ENCODE assay signal across 22 cellular contexts in the genomic region with DNA sequence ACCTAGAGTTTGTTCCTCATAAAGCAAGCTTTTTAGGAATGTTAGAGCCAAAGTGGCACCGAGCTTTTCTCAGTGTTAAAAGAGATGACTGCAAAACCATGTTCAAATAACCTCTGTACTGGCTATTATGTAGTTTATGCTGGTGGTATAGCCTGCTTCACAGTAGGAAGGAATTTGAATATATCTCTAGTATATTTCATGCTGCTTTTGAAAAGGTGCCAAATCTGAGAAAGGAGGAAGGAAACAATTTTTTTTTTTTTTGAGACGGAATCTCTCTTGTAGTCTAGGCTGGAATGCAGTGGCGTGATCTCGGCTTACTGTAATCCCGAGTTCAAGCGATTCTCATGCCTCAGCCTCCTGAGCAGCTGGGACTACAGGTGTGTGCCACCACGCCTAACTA. TPM values are rescaled to one million over a fixed set of nuclear protein-coding genes. Genes with fewer than 3 reads are reported as not detected.
A peak's percentile ranks its signal among the peaks of the same experiment; 100 is the strongest.
DNase-seq lines count a peak whose midpoint lies in the region; ATAC-seq and TF ChIP-seq lines count a peak whose summit lies in the region.
"Had no signal": no experiment of that assay in that cellular context is flagged by ENCODE, and none has a peak within 500 bp of the region (broad histone marks: within the 10 kb centered on the region; RNA-seq: fewer than 3 reads in every experiment).

No MANE protein-coding gene starts in this region.

- H3K9me3 Mint-ChIP-seq in activated CD8-positive, alpha-beta T cell treated with anti-CD3 and anti-CD28 coated beads for 36 hours: no peaks in the 10 kb centered on the region
- H3K9me3 Mint-ChIP-seq in activated CD8-positive, alpha-beta T cell treated with anti-CD3 and anti-CD28 coated beads, Interleukin-2, amount 10 ng/mL, durations not matched to agents 7 days and 5 days (ENCODE audit: insufficient read depth): no peaks in the 10 kb centered on the region
- H3K9me3 Mint-ChIP-seq in central memory CD8-positive, alpha-beta T cell: no peaks in the 10 kb centered on the region
- no peaks in the 10 kb centered on the region for H3K9me3 Mint-ChIP-seq in mesothelial cell of epicardium
- H3K9me3 Mint-ChIP-seq: brain had no signal

- ATAC-seq in activated CD8-positive, alpha-beta T cell treated with anti-CD3 and anti-CD28 coated beads for 36 hours: no peak
- no peak for ATAC-seq in activated CD8-positive, alpha-beta T cell treated with anti-CD3 and anti-CD28 coated beads, Interleukin-2, amount 10 ng/mL, durations not matched to agents 7 days and 5 days
- no peak for ATAC-seq in central memory CD8-positive, alpha-beta T cell (replicated peaks; ENCODE audit: extremely low read depth, poor library complexity, severe bottlenecking)
- ATAC-seq: mucosa of descending colon, Right ventricle myocardium inferior had no signal

- peak overlapping the region; percentile 61 for H3K27ac Mint-ChIP-seq in activated CD8-positive, alpha-beta T cell treated with anti-CD3 and anti-CD28 coated beads for 36 hours
- no peak overlapping the region for H3K27ac Mint-ChIP-seq in activated CD8-positive, alpha-beta T cell treated with anti-CD3 and anti-CD28 coated beads, Interleukin-2, amount 10 ng/mL, durations not matched to agents 7 days and 5 days
- H3K27ac Mint-ChIP-seq in central memory CD8-positive, alpha-beta T cell (ENCODE audit: low read depth): no peak overlapping the region
- no peak overlapping the region for H3K27ac Mint-ChIP-seq in mesothelial cell of epicardium
- H3K27ac Mint-ChIP-seq: brain had no signal

- H3K27ac ChIP-seq in spleen: peak overlapping the region in 5 of 8 donors; percentile 29 to 48 (median 41)
- H3K27ac ChIP-seq: BLaER1 treated with 17β-estradiol and CSF1 and Interleukin-3, amounts not matched to agents 10 nM and 100 nM; colonic mucosa; left ventricle myocardium inferior had no signal

- no peak for TF ChIP-seq CTCF in activated CD8-positive, alpha-beta T cell treated with anti-CD3 and anti-CD28 coated beads for 36 hours (IDR thresholded peaks at IDR 0.05)
- TF ChIP-seq CTCF in spleen (IDR thresholded peaks at IDR 0.05 in 8 of 11, conservative IDR thresholded peaks at IDR 0.05 in 3 of 11): no peak
- no peak for TF ChIP-seq CTCF in mesothelial cell of epicardium (IDR thresholded peaks at IDR 0.05; ENCODE audit: unreplicated experiment)

- peaks cover 2% of the 10 kb centered on the region for H3K36me3 Mint-ChIP-seq in activated CD8-positive, alpha-beta T cell treated with anti-CD3 and anti-CD28 coated beads for 36 hours (ENCODE audit: low read depth)
- H3K36me3 Mint-ChIP-seq in activated CD8-positive, alpha-beta T cell treated with anti-CD3 and anti-CD28 coated beads, Interleukin-2, amount 10 ng/mL, durations not matched to agents 7 days and 5 days (ENCODE audit: low read depth): no peaks in the 10 kb centered on the region
- peaks cover 10% of the 10 kb centered on the region for H3K36me3 Mint-ChIP-seq in central memory CD8-positive, alpha-beta T cell (ENCODE audit: insufficient read depth)
- H3K36me3 Mint-ChIP-seq in mesothelial cell of epicardium: peaks cover 3% of the 10 kb centered on the region

- no peaks in the 10 kb centered on the region for H3K9me3 ChIP-seq in spleen
- H3K9me3 ChIP-seq: BLaER1 treated with 17β-estradiol and CSF1 and Interleukin-3, amounts not matched to agents 10 nM and 100 nM; colonic mucosa; left ventricle myocardium inferior; MG63; mucosa of descending colon had no signal

- 20 to 42% (median 33%) methylated on average over 7 of the region's 7 CpGs for WGBS in spleen, 5 donors

- no peak for TF ChIP-seq POLR2A in spleen (IDR thresholded peaks at IDR 0.05)

- no peak for DNase-seq in activated CD8-positive, alpha-beta T cell treated with anti-CD3 and anti-CD28 coated beads for 36 hours
- no peak for DNase-seq in activated CD8-positive, alpha-beta T cell treated with anti-CD3 and anti-CD28 coated beads, Interleukin-2, amount 10 ng/mL, durations not matched to agents 7 days and 5 days
- DNase-seq in KG1 (lab: John Stamatoyannopoulos, UW): peak; percentile 58
- DNase-seq in central memory CD8-positive, alpha-beta T cell (ENCODE audit: low spot score in 2 of 2): no peak
- no peak for DNase-seq in spleen
- DNase-seq in NCI-H187 (lab: John Stamatoyannopoulos, UW): no peak
- DNase-seq in mesothelial cell of epicardium (ENCODE audit: low spot score in 2 of 2, unreplicated experiment in 2 of 2): no peak
- DNase-seq in activated effector memory CD4-positive, alpha-beta T cell treated with anti-CD3 and anti-CD28 coated beads, Interleukin-2, amount 50 U/mL, for 16 hours: no peak
- DNase-seq: colonic mucosa; DMS 273 treated with DMSO at 0.1 percent for 48 hours; head of caudate nucleus; left ventricle myocardium inferior; MG63; mucosa of descending colon; NCI-H146; NCI-H748 treated with DMSO at 0.1 percent for 48 hours; OCI-M1; small intestine; stimulated activated CD4-positive, alpha-beta T cell treated with anti-CD3 and anti-CD28 coated beads, Interleukin-4, amount 100 ng/mL, for 1 hour had no signal

- intact Hi-C loops in activated CD8-positive, alpha-beta T cell treated with anti-CD3 and anti-CD28 coated beads for 36 hours (cut with micrococcal nuclease): no loop called here
- intact Hi-C loops in spleen (cut with DNase I; ENCODE audit: low total_unique reads): no loop called here

- H3K4me3 ChIP-seq in spleen: peak overlapping the region in 1 of 8 donors; percentile 23
- H3K4me3 ChIP-seq: BLaER1 treated with 17β-estradiol and CSF1 and Interleukin-3, amounts not matched to agents 10 nM and 100 nM; colonic mucosa; left ventricle myocardium inferior; MG63; mucosa of descending colon had no signal

- CTCF ChIA-PET in activated CD8-positive, alpha-beta T cell treated with anti-CD3 and anti-CD28 coated beads for 36 hours (lab: Charles Lee): no interaction called here
- CTCF ChIA-PET in activated CD8-positive, alpha-beta T cell treated with anti-CD3 and anti-CD28 coated beads, Interleukin-2, amount 10 ng/mL, durations not matched to agents 7 days and 5 days (lab: Charles Lee): no interaction called here

- H3K36me3 ChIP-seq in spleen: peaks cover 0 to 2% (median 0%) of the 10 kb centered on the region in 6 donors
- H3K36me3 ChIP-seq: colonic mucosa, left ventricle myocardium inferior, MG63 had no signal

- H3K4me1 Mint-ChIP-seq in activated CD8-positive, alpha-beta T cell treated with anti-CD3 and anti-CD28 coated beads for 36 hours (ENCODE audit: low read depth): peaks cover 53% of the 10 kb centered on the region
- peaks cover 13% of the 10 kb centered on the region for H3K4me1 Mint-ChIP-seq in activated CD8-positive, alpha-beta T cell treated with anti-CD3 and anti-CD28 coated beads, Interleukin-2, amount 10 ng/mL, durations not matched to agents 7 days and 5 days (ENCODE audit: low read depth)
- H3K4me1 Mint-ChIP-seq in central memory CD8-positive, alpha-beta T cell: peaks cover 51% of the 10 kb centered on the region
- no peaks in the 10 kb centered on the region for H3K4me1 Mint-ChIP-seq in mesothelial cell of epicardium
- H3K4me1 Mint-ChIP-seq: brain had no signal

- peaks cover 25 to 98% (median 55%) of the 10 kb centered on the region in 6 donors for H3K4me1 ChIP-seq in spleen
- H3K4me1 ChIP-seq: colonic mucosa had no signal

- H3K27me3 ChIP-seq in spleen (replicated peaks in 1 of 7): no peaks in the 10 kb centered on the region
- H3K27me3 ChIP-seq: BLaER1 treated with 17β-estradiol and CSF1 and Interleukin-3, amounts not matched to agents 10 nM and 100 nM; colonic mucosa; MG63 had no signal

- no peaks in the 10 kb centered on the region for H3K27me3 Mint-ChIP-seq in activated CD8-positive, alpha-beta T cell treated with anti-CD3 and anti-CD28 coated beads for 36 hours
- H3K27me3 Mint-ChIP-seq in activated CD8-positive, alpha-beta T cell treated with anti-CD3 and anti-CD28 coated beads, Interleukin-2, amount 10 ng/mL, durations not matched to agents 7 days and 5 days (ENCODE audit: low read depth): no peaks in the 10 kb centered on the region
- H3K27me3 Mint-ChIP-seq in central memory CD8-positive, alpha-beta T cell: no peaks in the 10 kb centered on the region
- H3K27me3 Mint-ChIP-seq in mesothelial cell of epicardium (ENCODE audit: low read depth): no peaks in the 10 kb centered on the region
- H3K27me3 Mint-ChIP-seq: brain had no signal

- POLR2A ChIA-PET in activated CD8-positive, alpha-beta T cell treated with anti-CD3 and anti-CD28 coated beads for 36 hours (lab: Charles Lee): interaction anchor here (0.7 kb wide), 1 partner anchor 115 kb away, joined by 3 read pairs; no protein-coding TSS in a partner anchor
- POLR2A ChIA-PET in activated CD8-positive, alpha-beta T cell treated with anti-CD3 and anti-CD28 coated beads, Interleukin-2, amount 10 ng/mL, durations not matched to agents 7 days and 5 days (lab: Charles Lee): no interaction called here

- peak overlapping the region; percentile 21 for H3K4me3 Mint-ChIP-seq in activated CD8-positive, alpha-beta T cell treated with anti-CD3 and anti-CD28 coated beads for 36 hours
- H3K4me3 Mint-ChIP-seq in activated CD8-positive, alpha-beta T cell treated with anti-CD3 and anti-CD28 coated beads, Interleukin-2, amount 10 ng/mL, durations not matched to agents 7 days and 5 days: no peak overlapping the region
- peak overlapping the region; percentile 3 for H3K4me3 Mint-ChIP-seq in central memory CD8-positive, alpha-beta T cell
- H3K4me3 Mint-ChIP-seq in mesothelial cell of epicardium: no peak overlapping the region
- H3K4me3 Mint-ChIP-seq: brain had no signal

RNA-seq across cellular contexts. Expression of gene CREBRF, which starts 13.5 kb away (rescaled TPM):
- 10 to 100 TPM in 1 of 2 experiments, 1 to 10 TPM in 1; 9.3 to 10.2 TPM for total RNA-seq in activated CD8-positive, alpha-beta T cell treated with anti-CD3 and anti-CD28 coated beads for 36 hours
- total RNA-seq in activated CD8-positive, alpha-beta T cell treated with anti-CD3 and anti-CD28 coated beads, Interleukin-2, amount 10 ng/mL, durations not matched to agents 7 days and 5 days: 1 to 10 TPM; 8.7 to 10.0 TPM
- total RNA-seq in spleen (10 to 100 TPM; 44.7 to 85.9 (median 58.7) TPM), mesothelial cell of epicardium (17.8 to 20.3 TPM (median 19.1 TPM) in 3 replicates)
- polyA plus RNA-seq in spleen: 1 to 10 TPM; 7.2 to 8.2 (median 7.3) TPM

Comparison
In these comparisons a context has a peak if more than half of its experiments do, and no peak if none do; other contexts are left out.
1. H3K4me3 Mint-ChIP-seq: peak in activated CD8-positive, alpha-beta T cell treated with anti-CD3 and anti-CD28 coated beads for 36 hours (single experiment) and central memory CD8-positive, alpha-beta T cell (single experiment); none in activated CD8-positive, alpha-beta T cell treated with anti-CD3 and anti-CD28 coated beads, Interleukin-2, amount 10 ng/mL, durations not matched to agents 7 days and 5 days (single experiment) and mesothelial cell of epicardium (single experiment).